In genomic region chr13:52163878-52164277, GRCh38 we compare ENCODE assay signal across 10 cellular contexts. TPM values are rescaled to one million over a fixed set of nuclear protein-coding genes. Genes with fewer than 3 reads are reported as not detected.
DNase-seq lines count a peak whose midpoint lies in the region; FAIRE-seq and TF ChIP-seq lines count a peak whose summit lies in the region.
"Not testable (repeated sequence)": the region's sequence is repeated elsewhere in the genome, so short reads cannot be mapped to it uniquely, and the experiment has no call there.
"Had no signal": no experiment of that assay in that cellular context is flagged by ENCODE, and none has a peak within 500 bp of the region (broad histone marks: within the 10 kb centered on the region; RNA-seq: fewer than 3 reads in every experiment).

No MANE protein-coding gene starts in this region.

- not testable (repeated sequence) for TF ChIP-seq CTCF in HFFc6 (IDR thresholded peaks at IDR 0.05); VCaP (conservative IDR thresholded peaks at IDR 0.05); bronchial epithelial cell (IDR thresholded peaks at IDR 0.05; ENCODE audit: insufficient read depth, low read length, severe bottlenecking); endothelial cell of umbilical vein (IDR thresholded peaks at IDR 0.05; ENCODE audit: extremely low read depth in 1 of 2, insufficient read depth in 1 of 2, low read depth in 1 of 2, low read length in 2 of 2); progenitor cell of endocrine pancreas (IDR thresholded peaks at IDR 0.05; ENCODE audit: unreplicated experiment)

- intact Hi-C loops in endothelial cell of umbilical vein (cut with micrococcal nuclease): loop anchor here (2.0 kb wide), 1 partner anchor 17 kb away; no protein-coding TSS in a partner anchor

- not testable (repeated sequence) for H3K9me3 ChIP-seq in endothelial cell of umbilical vein (replicated peaks; ENCODE audit: control insufficient read depth, insufficient read depth, low read length)

- H3K27ac Mint-ChIP-seq in HFFc6: peak overlapping the region; percentile 1; the same call in 1 of the 2 replicates
- peak overlapping the region; percentile 76 for H3K27ac Mint-ChIP-seq in progenitor cell of endocrine pancreas

- H3K9me1 ChIP-seq in endothelial cell of umbilical vein (replicated peaks; ENCODE audit: control insufficient read depth, extremely low read depth, insufficient read depth, low read length): not testable (repeated sequence)

- not testable (repeated sequence) for H3K27me3 ChIP-seq in bronchial epithelial cell (ENCODE audit: control insufficient read depth, insufficient read depth, low read length); endothelial cell of umbilical vein (ENCODE audit: control insufficient read depth in 2 of 2, insufficient read depth in 2 of 2, low read length in 2 of 2); layer of hippocampus (ENCODE audit: control insufficient read depth, insufficient read depth, low read length)

- H3K9me3 Mint-ChIP-seq in HFFc6; progenitor cell of endocrine pancreas (ENCODE audit: low read depth): not testable (repeated sequence)

- H3K4me1 Mint-ChIP-seq in HFFc6 (ENCODE audit: low read depth) (peaks cover 36% of the 10 kb centered on the region), progenitor cell of endocrine pancreas (ENCODE audit: low read depth) (peaks cover 49% of the 10 kb centered on the region)

- not testable (repeated sequence) for H3K27me3 Mint-ChIP-seq in HFFc6 (ENCODE audit: insufficient read depth); progenitor cell of endocrine pancreas

- H3K27ac ChIP-seq in VCaP (peak overlapping the region; percentile 81), layer of hippocampus (ENCODE audit: low read depth, low read length) (peak overlapping the region; percentile 85)
- H3K27ac ChIP-seq in endothelial cell of umbilical vein (ENCODE audit: insufficient read depth, low read depth, low read length): not testable (repeated sequence)

- not testable (repeated sequence) for H3K4me3 Mint-ChIP-seq in HFFc6; progenitor cell of endocrine pancreas (ENCODE audit: low read depth)

- H3K9ac ChIP-seq in endothelial cell of umbilical vein (replicated peaks; ENCODE audit: extremely low read depth, insufficient read depth, low read length): not testable (repeated sequence)

- not testable (repeated sequence) for TF ChIP-seq POLR2A in endothelial cell of umbilical vein (IDR thresholded peaks at IDR 0.05; ENCODE audit: low read depth, low read length)

- peaks cover 44% of the 10 kb centered on the region for H3K4me1 ChIP-seq in endothelial cell of umbilical vein (ENCODE audit: control insufficient read depth, extremely low read depth, insufficient read depth, low read length)

- not testable (repeated sequence) for BruUV-seq in endothelial cell of umbilical vein (replicated peaks; lab: Mats Ljungman, UMichigan)

- not testable (repeated sequence) for H3K4me3 ChIP-seq in bronchial epithelial cell (ENCODE audit: low read depth, low read length); endothelial cell of umbilical vein (replicated peaks in 1 of 3; ENCODE audit: insufficient read depth in 1 of 3, low read depth in 1 of 3, low read length in 3 of 3)

- H3K36me3 Mint-ChIP-seq in HFFc6 (ENCODE audit: low read depth): not testable (repeated sequence)
- H3K36me3 Mint-ChIP-seq in progenitor cell of endocrine pancreas (ENCODE audit: insufficient read depth): peaks cover 16% of the 10 kb centered on the region

- CTCF ChIA-PET in endothelial cell of umbilical vein (lab: Charles Lee): interaction anchor here (2.2 kb wide), 1 partner anchor 10 kb away, joined by 10 read pairs; no protein-coding TSS in a partner anchor

- H3K36me3 ChIP-seq in bronchial epithelial cell (ENCODE audit: control insufficient read depth, insufficient read depth, low read length); endothelial cell of umbilical vein (ENCODE audit: control insufficient read depth in 2 of 2, extremely low read depth in 1 of 2, insufficient read depth in 2 of 2, low read length in 2 of 2): not testable (repeated sequence)

- peak; percentile 24 for FAIRE-seq in RCC 7860 (lab: Jason Lieb, UNC)
- not testable (repeated sequence) for FAIRE-seq in bronchial epithelial cell (lab: Jason Lieb, UNC)
- peak; percentile 33 for FAIRE-seq in endothelial cell of umbilical vein (lab: Jason Lieb, UNC)

- DNase-seq in A172 (ENCODE audit: low spot score) (peak; percentile 23), bronchial epithelial cell (ENCODE audit: low read depth) (peak; percentile 44), endothelial cell of umbilical vein (ENCODE audit: low read depth, low spot score) (peak; percentile 19)
- DNase-seq in HFFc6; RCC 7860 (ENCODE audit: low spot score); progenitor cell of endocrine pancreas (ENCODE audit: low spot score, unreplicated experiment): not testable (repeated sequence)

- POLR2A ChIA-PET in endothelial cell of umbilical vein (lab: Charles Lee): not testable (repeated sequence)

- H3K79me2 ChIP-seq in endothelial cell of umbilical vein (ENCODE audit: control insufficient read depth, insufficient read depth, low read length): not testable (repeated sequence)

- dilution Hi-C loops in endothelial cell of umbilical vein (cut with MboI; ENCODE audit: extremely low pct_ligation_motif_present, low sequenced_read_pairs): not testable (repeated sequence)

- H2AFZ ChIP-seq in endothelial cell of umbilical vein (ENCODE audit: low read depth, low read length): not testable (repeated sequence)

- H4K20me1 ChIP-seq in endothelial cell of umbilical vein (replicated peaks; ENCODE audit: control insufficient read depth, extremely low read depth, insufficient read depth, low read length): not testable (repeated sequence)

- not testable (repeated sequence) for H3K4me2 ChIP-seq in endothelial cell of umbilical vein (ENCODE audit: insufficient read depth, low read length)

TF ChIP-seq in endothelial cell of umbilical vein, 7 proteins besides CTCF, POLR2A, EP300 and RAD21:
- TF ChIP-seq FOS (IDR thresholded peaks at IDR 0.05; ENCODE audit: borderline replicate concordance, insufficient read depth, low read length): peak; percentile 49

RNA-seq across cellular contexts. Expression of gene NEK3, which starts 4.5 kb away (rescaled TPM):
- total RNA-seq in A172 (2014; rRNA removed; shearing (Covaris generic)): 3.3 and 11.4 TPM in 2 replicates
- total RNA-seq in HFFc6 (2021; fragmentation: NEBNext Ultra II Directional; extraction: Animal tissue kit (Norgen Biotek cat#: 25700)): 1 to 10 TPM; 5.0 to 9.9 (median 7.8) TPM
- 6.8 and 9.3 TPM in 2 replicates for total RNA-seq in bronchial epithelial cell
- total RNA-seq in endothelial cell of umbilical vein: 13.8 and 23.5 TPM in 2 replicates
- polyA plus RNA-seq in endothelial cell of umbilical vein: 8.3 and 10.3 TPM in 2 replicates
- 7.7 and 10.4 TPM in 2 replicates for polyA plus RNA-seq in endothelial cell of umbilical vein (2011; cell fraction: cytosol; rRNA removed)
- polyA plus RNA-seq in endothelial cell of umbilical vein (2011; cell fraction: nucleus; rRNA removed): 39.0 and 44.9 TPM in 2 replicates
- 14.8 and 17.8 TPM in 2 replicates for polyA plus RNA-seq in endothelial cell of umbilical vein (2012)
- polyA minus RNA-seq in endothelial cell of umbilical vein: 5.5 and 9.4 TPM in 2 replicates
- 3.7 TPM for polyA minus RNA-seq in endothelial cell of umbilical vein (2011; cell fraction: cytosol; rRNA and poly(A)+ RNA removed)
- polyA minus RNA-seq in endothelial cell of umbilical vein (2011; cell fraction: nucleus; rRNA and poly(A)+ RNA removed): 7.9 and 9.1 TPM in 2 replicates
- total RNA-seq in progenitor cell of endocrine pancreas: 26.3 and 28.1 TPM in 2 replicates

RNA-seq across cellular contexts. Expression of gene NEK5, which starts 35.0 kb away (rescaled TPM):
- 0.10 TPM in 1 of 2 replicates, not detected in the other for total RNA-seq in A172 (2014; rRNA removed; shearing (Covaris generic))
- not detected for total RNA-seq in HFFc6 (2021; fragmentation: NEBNext Ultra II Directional; extraction: Animal tissue kit (Norgen Biotek cat#: 25700))
- total RNA-seq in bronchial epithelial cell (0.26 TPM in 2 replicates), endothelial cell of umbilical vein (0.16 and 0.18 TPM in 2 replicates), progenitor cell of endocrine pancreas (1.4 and 1.7 TPM in 2 replicates)
- polyA plus RNA-seq in endothelial cell of umbilical vein: 0.03 TPM in 1 of 2 replicates, not detected in the other
- polyA plus RNA-seq in endothelial cell of umbilical vein (2011; cell fraction: cytosol; rRNA removed): 0.03 and 0.04 TPM in 2 replicates
- 0.14 and 0.20 TPM in 2 replicates for polyA plus RNA-seq in endothelial cell of umbilical vein (2011; cell fraction: nucleus; rRNA removed)
- polyA plus RNA-seq in endothelial cell of umbilical vein (2012): 0.14 and 0.23 TPM in 2 replicates
- 0.06 and 0.15 TPM in 2 replicates for polyA minus RNA-seq in endothelial cell of umbilical vein
- polyA minus RNA-seq in endothelial cell of umbilical vein (2011; cell fraction: cytosol; rRNA and poly(A)+ RNA removed): not detected
- 0.34 TPM in 1 of 2 replicates, not detected in the other for polyA minus RNA-seq in endothelial cell of umbilical vein (2011; cell fraction: nucleus; rRNA and poly(A)+ RNA removed)
- total RNA-seq: RPMI7951, SJSA1 had no signal
